Comparison of ENCODE assay signal across 13 cellular contexts in genomic region chr1:183870351-183871077, GRCh38.
A peak's percentile ranks its signal among the peaks of the same experiment; 100 is the strongest.
DNase-seq lines count a peak whose midpoint lies in the region; ATAC-seq and TF ChIP-seq lines count a peak whose summit lies in the region.
"Had no signal": no experiment of that assay in that cellular context is flagged by ENCODE, and none has a peak within 500 bp of the region (broad histone marks: within the 10 kb centered on the region; RNA-seq: fewer than 3 reads in every experiment).

No MANE protein-coding gene starts in this region.

- CTCF ChIA-PET in A673 (lab: Charles Lee): no interaction called here

- no peaks in the 10 kb centered on the region for H3K9me3 Mint-ChIP-seq in nephron progenitor cell
- H3K9me3 Mint-ChIP-seq: H9 had no signal

- H3K27me3 Mint-ChIP-seq in nephron progenitor cell (ENCODE audit: low read depth, poor library complexity): peaks cover 2% of the 10 kb centered on the region
- H3K27me3 Mint-ChIP-seq: activated naive CD8-positive, alpha-beta T cell had no signal

- no peaks in the 10 kb centered on the region for H3K27me3 ChIP-seq in A673 (replicated peaks; ENCODE audit: insufficient read depth, low read depth, low read length, poor library complexity)

- H3K4me1 ChIP-seq in A673 (ENCODE audit: insufficient read depth, low read length, poor library complexity, severe bottlenecking): peaks cover 65% of the 10 kb centered on the region

- peaks cover 12% of the 10 kb centered on the region for H3K36me3 Mint-ChIP-seq in nephron progenitor cell (ENCODE audit: low read depth)

- no peak overlapping the region for H3K4me3 Mint-ChIP-seq in nephron progenitor cell
- H3K4me3 Mint-ChIP-seq: activated naive CD8-positive, alpha-beta T cell; H9 had no signal

- DNase-seq in A673 (ENCODE audit: low spot score) (no peak), RPMI7951 (ENCODE audit: low read depth) (peak; percentile 59), fibroblast of mammary gland (ENCODE audit: low read depth) (peak; percentile 78), nephron progenitor cell (no peak), SHP77 treated with DMSO at 0.1 percent for 48 hours (lab: John Stamatoyannopoulos, UW) (no peak), OCI-M2 (lab: John Stamatoyannopoulos, UW; ENCODE audit: unreplicated experiment) (no peak)
- DNase-seq in activated CD4-positive, alpha-beta T cell treated with anti-CD3 and anti-CD28 coated beads for 1 hour: no peak
- DNase-seq: activated CD4-positive, CD25-positive, alpha-beta regulatory T cell; H9; NCI-H524; stimulated activated naive CD4-positive, alpha-beta T cell treated with Interleukin-2 at 50 U/mL for 16 hours had no signal

- H3K27ac ChIP-seq in A673 (ENCODE audit: low read depth, low read length, poor library complexity, severe bottlenecking): peak overlapping the region; percentile 78

- TF ChIP-seq CTCF in A673 (conservative IDR thresholded peaks at IDR 0.05; ENCODE audit: low read depth, low read length) (no peak), fibroblast of mammary gland (conservative IDR thresholded peaks at IDR 0.05; ENCODE audit: control insufficient read depth, insufficient read depth, low read depth, low read length) (no peak), nephron progenitor cell (IDR thresholded peaks at IDR 0.05) (no peak)

- H3K4me1 Mint-ChIP-seq in nephron progenitor cell: peaks cover 50% of the 10 kb centered on the region

- peak overlapping the region; percentile 43 for H3K27ac Mint-ChIP-seq in nephron progenitor cell
- H3K27ac Mint-ChIP-seq: activated naive CD8-positive, alpha-beta T cell had no signal

- BruUV-seq in A673 (replicated peaks; lab: Mats Ljungman, UMichigan): no TSS peak

- POLR2A ChIA-PET in A673 (lab: Charles Lee; ENCODE audit: low non-redundant PET): no interaction called here

- no peaks in the 10 kb centered on the region for H3K9me3 ChIP-seq in A673 (ENCODE audit: low read depth, low read length, poor library complexity, severe bottlenecking)

- no peak for ATAC-seq in GM18498 (IDR thresholded peaks at IDR 0.05; ENCODE audit: unreplicated experiment)

- peaks cover 30% of the 10 kb centered on the region for H3K36me3 ChIP-seq in A673 (ENCODE audit: insufficient read depth, low read length, poor library complexity, severe bottlenecking)

- H3K4me3 ChIP-seq in A673 (ENCODE audit: low read depth, low read length, poor library complexity, severe bottlenecking): no peak overlapping the region
- H3K4me3 ChIP-seq in fibroblast of mammary gland (ENCODE audit: control insufficient read depth, low read depth, low read length): no peak overlapping the region

- intact Hi-C loops in A673 (cut with micrococcal nuclease; ENCODE audit: unreplicated experiment): no loop called here

Comparison
In these comparisons a context has a peak if more than half of its experiments do, and no peak if none do; other contexts are left out.
1. DNase-seq: peak in RPMI7951 (single experiment) and fibroblast of mammary gland (single experiment); none in A673 (single experiment), nephron progenitor cell (single experiment), SHP77 treated with DMSO at 0.1 percent for 48 hours (single experiment), OCI-M2 (single experiment) and activated CD4-positive, alpha-beta T cell treated with anti-CD3 and anti-CD28 coated beads for 1 hour (single experiment).